ENCODE assay signal across 1 cellular context in genomic region chr16:67660564-67661028, GRCh38.
TF ChIP-seq lines count a peak whose summit lies in the region.

Gene PARD6A (plus strand): TSS chr16:67660960. CDS start chr16:67661039, 79 bp downstream.

TF ChIP-seq in K562, 482 proteins besides CTCF, POLR2A, EP300 and RAD21 (continued from another document and continues in another):
- TF ChIP-seq HNRNPUL1 (IDR thresholded peaks at IDR 0.05; ENCODE audit: low read length) (no peak), SP1 (CRISPR knock-in tag; IDR thresholded peaks at IDR 0.05) (0 out of 2 replicates have a peak, but pooled peaks have one; percentile 55), SMARCA4 (IDR thresholded peaks at IDR 0.05) (no peak), ZNF133 (CRISPR knock-in tag; IDR thresholded peaks at IDR 0.05) (no peak), RBM34 (IDR thresholded peaks at IDR 0.05; ENCODE audit: borderline replicate concordance, insufficient read depth, low read length) (no peak), ZNF436 (CRISPR knock-in tag; IDR thresholded peaks at IDR 0.05) (no peak), CCNT2 (IDR thresholded peaks at IDR 0.05; ENCODE audit: borderline replicate concordance, extremely low read depth, insufficient read length, low read depth, low read length) (peak; percentile 50), MECOM (CRISPR knock-in tag; IDR thresholded peaks at IDR 0.05) (no peak), POLR2G (IDR thresholded peaks at IDR 0.05; ENCODE audit: low read depth, low read length) (no peak), ZNF324 (CRISPR knock-in tag; IDR thresholded peaks at IDR 0.05) (no peak; the same call in 1 of the 2 replicates), GTF2E2 (tag; IDR thresholded peaks at IDR 0.05) (no peak), SAP30 (IDR thresholded peaks at IDR 0.05; ENCODE audit: borderline replicate concordance, insufficient read depth, low read depth, low read length, poor library complexity, severe bottlenecking) (peak; percentile 51), HDAC2 (IDR thresholded peaks at IDR 0.05) (peak; percentile 74), SUPT5H (IDR thresholded peaks at IDR 0.05) (no peak), YY1 (IDR thresholded peaks at IDR 0.05; ENCODE audit: borderline replicate concordance in 1 of 3, control insufficient read depth in 1 of 3, extremely low read depth in 1 of 3, insufficient read depth in 3 of 3, insufficient read length in 1 of 3, insufficient replicate concordance in 2 of 3, low read depth in 1 of 3, low read length in 2 of 3) (peak in 1 of 3 experiments; percentile 29), PRMT5 (CRISPR knock-in tag; IDR thresholded peaks at IDR 0.05) (no peak), MYNN (IDR thresholded peaks at IDR 0.05) (no peak), MYNN (CRISPR knock-in tag; IDR thresholded peaks at IDR 0.05) (no peak), USF2 (CRISPR knock-in tag; IDR thresholded peaks at IDR 0.05) (no peak), NFRKB (IDR thresholded peaks at IDR 0.05; ENCODE audit: low read depth) (no peak), ADNP (tag; IDR thresholded peaks at IDR 0.05) (no peak), YBX1 (IDR thresholded peaks at IDR 0.05) (no peak), ZNF274 (IDR thresholded peaks at IDR 0.05; ENCODE audit: borderline replicate concordance, low read depth, low read length) (no peak), MTA2 (IDR thresholded peaks at IDR 0.05; ENCODE audit: low read depth) (no peak), ZNF780A (CRISPR knock-in tag; IDR thresholded peaks at IDR 0.05) (no peak), CEBPG (CRISPR knock-in tag; IDR thresholded peaks at IDR 0.05) (peak; percentile 98), CEBPG (tag; conservative IDR thresholded peaks at IDR 0.05 in 1 of 2, IDR thresholded peaks at IDR 0.05 in 1 of 2) (peak; percentile 98 to 99), POLR2B (IDR thresholded peaks at IDR 0.05; ENCODE audit: low read depth, partially characterized antibody) (no peak), TBL1XR1 (IDR thresholded peaks at IDR 0.05; ENCODE audit: low read length in 2 of 2) (peak in 1 of 2 experiments; percentile 75; a peak in 2 of 4 replicates), EWSR1 (IDR thresholded peaks at IDR 0.05; ENCODE audit: borderline replicate concordance, low read depth, partially characterized antibody) (no peak), SP2 (IDR thresholded peaks at IDR 0.05; ENCODE audit: extremely low read depth, low read depth, low read length, poor library complexity, severe bottlenecking) (no peak), BRCA1 (IDR thresholded peaks at IDR 0.05) (no peak), BRCA1 (CRISPR knock-in tag; IDR thresholded peaks at IDR 0.05) (no peak), ZBTB17 (CRISPR knock-in tag; IDR thresholded peaks at IDR 0.05) (peak; percentile 74), GTF2A2 (tag; IDR thresholded peaks at IDR 0.05) (no peak), RAD51 (IDR thresholded peaks at IDR 0.05; ENCODE audit: borderline replicate concordance, low read depth) (no peak), SAFB (IDR thresholded peaks at IDR 0.05; ENCODE audit: borderline replicate concordance, low read depth, low read length) (peak; percentile 28; the same call in 1 of the 2 replicates), SOX6 (IDR thresholded peaks at IDR 0.05) (no peak), ZNF347 (CRISPR knock-in tag; IDR thresholded peaks at IDR 0.05; ENCODE audit: low read depth) (no peak), TAF7 (tag; IDR thresholded peaks at IDR 0.05) (no peak), CBFA2T3 (IDR thresholded peaks at IDR 0.05) (no peak), NKRF (IDR thresholded peaks at IDR 0.05; ENCODE audit: borderline replicate concordance) (peak; percentile 85; the same call in 1 of the 2 replicates), CREB1 (IDR thresholded peaks at IDR 0.05) (peak; percentile 97), CREB1 (CRISPR knock-in tag; IDR thresholded peaks at IDR 0.05) (peak; percentile 97), ZNF311 (CRISPR knock-in tag; IDR thresholded peaks at IDR 0.05) (no peak), MXD1 (CRISPR knock-in tag; IDR thresholded peaks at IDR 0.05; ENCODE audit: borderline replicate concordance, poor library complexity, severe bottlenecking) (no peak), GTF2F1 (IDR thresholded peaks at IDR 0.05; ENCODE audit: low read depth, low read length) (no peak), TOE1 (IDR thresholded peaks at IDR 0.05; ENCODE audit: borderline replicate concordance) (peak; percentile 60; the same call in 1 of the 2 replicates), TOE1 (CRISPR knock-in tag; IDR thresholded peaks at IDR 0.05; ENCODE audit: borderline replicate concordance, low read depth) (no peak), ZSCAN32 (CRISPR knock-in tag; IDR thresholded peaks at IDR 0.05) (no peak)
- TF ChIP-seq, protein P1, sequence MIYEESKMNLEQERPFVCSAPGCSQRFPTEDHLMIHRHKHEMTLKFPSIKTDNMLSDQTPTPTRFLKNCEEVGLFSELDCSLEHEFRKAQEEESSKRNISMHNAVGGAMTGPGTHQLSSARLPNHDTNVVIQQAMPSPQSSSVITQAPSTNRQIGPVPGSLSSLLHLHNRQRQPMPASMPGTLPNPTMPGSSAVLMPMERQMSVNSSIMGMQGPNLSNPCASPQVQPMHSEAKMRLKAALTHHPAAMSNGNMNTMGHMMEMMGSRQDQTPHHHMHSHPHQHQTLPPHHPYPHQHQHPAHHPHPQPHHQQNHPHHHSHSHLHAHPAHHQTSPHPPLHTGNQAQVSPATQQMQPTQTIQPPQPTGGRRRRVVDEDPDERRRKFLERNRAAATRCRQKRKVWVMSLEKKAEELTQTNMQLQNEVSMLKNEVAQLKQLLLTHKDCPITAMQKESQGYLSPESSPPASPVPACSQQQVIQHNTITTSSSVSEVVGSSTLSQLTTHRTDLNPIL (CRISPR knock-in tag; IDR thresholded peaks at IDR 0.05), result no peak
- TF ChIP-seq, protein P2, sequence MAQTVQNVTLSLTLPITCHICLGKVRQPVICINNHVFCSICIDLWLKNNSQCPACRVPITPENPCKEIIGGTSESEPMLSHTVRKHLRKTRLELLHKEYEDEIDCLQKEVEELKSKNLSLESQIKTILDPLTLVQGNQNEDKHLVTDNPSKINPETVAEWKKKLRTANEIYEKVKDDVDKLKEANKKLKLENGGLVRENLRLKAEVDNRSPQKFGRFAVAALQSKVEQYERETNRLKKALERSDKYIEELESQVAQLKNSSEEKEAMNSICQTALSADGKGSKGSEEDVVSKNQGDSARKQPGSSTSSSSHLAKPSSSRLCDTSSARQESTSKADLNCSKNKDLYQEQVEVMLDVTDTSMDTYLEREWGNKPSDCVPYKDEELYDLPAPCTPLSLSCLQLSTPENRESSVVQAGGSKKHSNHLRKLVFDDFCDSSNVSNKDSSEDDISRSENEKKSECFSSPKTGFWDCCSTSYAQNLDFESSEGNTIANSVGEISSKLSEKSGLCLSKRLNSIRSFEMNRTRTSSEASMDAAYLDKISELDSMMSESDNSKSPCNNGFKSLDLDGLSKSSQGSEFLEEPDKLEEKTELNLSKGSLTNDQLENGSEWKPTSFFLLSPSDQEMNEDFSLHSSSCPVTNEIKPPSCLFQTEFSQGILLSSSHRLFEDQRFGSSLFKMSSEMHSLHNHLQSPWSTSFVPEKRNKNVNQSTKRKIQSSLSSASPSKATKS (CRISPR knock-in tag; IDR thresholded peaks at IDR 0.05), result no peak
- TF ChIP-seq, protein P3, sequence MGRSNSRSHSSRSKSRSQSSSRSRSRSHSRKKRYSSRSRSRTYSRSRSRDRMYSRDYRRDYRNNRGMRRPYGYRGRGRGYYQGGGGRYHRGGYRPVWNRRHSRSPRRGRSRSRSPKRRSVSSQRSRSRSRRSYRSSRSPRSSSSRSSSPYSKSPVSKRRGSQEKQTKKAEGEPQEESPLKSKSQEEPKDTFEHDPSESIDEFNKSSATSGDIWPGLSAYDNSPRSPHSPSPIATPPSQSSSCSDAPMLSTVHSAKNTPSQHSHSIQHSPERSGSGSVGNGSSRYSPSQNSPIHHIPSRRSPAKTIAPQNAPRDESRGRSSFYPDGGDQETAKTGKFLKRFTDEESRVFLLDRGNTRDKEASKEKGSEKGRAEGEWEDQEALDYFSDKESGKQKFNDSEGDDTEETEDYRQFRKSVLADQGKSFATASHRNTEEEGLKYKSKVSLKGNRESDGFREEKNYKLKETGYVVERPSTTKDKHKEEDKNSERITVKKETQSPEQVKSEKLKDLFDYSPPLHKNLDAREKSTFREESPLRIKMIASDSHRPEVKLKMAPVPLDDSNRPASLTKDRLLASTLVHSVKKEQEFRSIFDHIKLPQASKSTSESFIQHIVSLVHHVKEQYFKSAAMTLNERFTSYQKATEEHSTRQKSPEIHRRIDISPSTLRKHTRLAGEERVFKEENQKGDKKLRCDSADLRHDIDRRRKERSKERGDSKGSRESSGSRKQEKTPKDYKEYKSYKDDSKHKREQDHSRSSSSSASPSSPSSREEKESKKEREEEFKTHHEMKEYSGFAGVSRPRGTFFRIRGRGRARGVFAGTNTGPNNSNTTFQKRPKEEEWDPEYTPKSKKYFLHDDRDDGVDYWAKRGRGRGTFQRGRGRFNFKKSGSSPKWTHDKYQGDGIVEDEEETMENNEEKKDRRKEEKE (IDR thresholded peaks at IDR 0.05; ENCODE audit: borderline replicate concordance in 1 of 2, control insufficient read depth in 1 of 2, low read depth in 2 of 2, low read length in 1 of 2), result no peak
- TF ChIP-seq, protein P4, sequence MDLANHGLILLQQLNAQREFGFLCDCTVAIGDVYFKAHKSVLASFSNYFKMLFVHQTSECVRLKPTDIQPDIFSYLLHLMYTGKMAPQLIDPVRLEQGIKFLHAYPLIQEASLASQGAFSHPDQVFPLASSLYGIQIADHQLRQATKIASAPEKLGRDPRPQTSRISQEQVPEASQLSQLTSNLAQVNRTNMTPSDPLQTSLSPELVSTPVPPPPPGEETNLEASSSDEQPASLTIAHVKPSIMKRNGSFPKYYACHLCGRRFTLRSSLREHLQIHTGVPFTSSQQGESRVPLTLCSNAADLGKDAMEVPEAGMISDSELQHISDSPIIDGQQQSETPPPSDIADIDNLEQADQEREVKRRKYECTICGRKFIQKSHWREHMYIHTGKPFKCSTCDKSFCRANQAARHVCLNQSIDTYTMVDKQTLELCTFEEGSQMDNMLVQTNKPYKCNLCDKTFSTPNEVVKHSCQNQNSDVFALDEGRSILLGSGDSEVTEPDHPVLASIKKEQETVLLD (IDR thresholded peaks at IDR 0.05), result no peak; the same call in 1 of the 2 replicates
- TF ChIP-seq, protein P5, sequence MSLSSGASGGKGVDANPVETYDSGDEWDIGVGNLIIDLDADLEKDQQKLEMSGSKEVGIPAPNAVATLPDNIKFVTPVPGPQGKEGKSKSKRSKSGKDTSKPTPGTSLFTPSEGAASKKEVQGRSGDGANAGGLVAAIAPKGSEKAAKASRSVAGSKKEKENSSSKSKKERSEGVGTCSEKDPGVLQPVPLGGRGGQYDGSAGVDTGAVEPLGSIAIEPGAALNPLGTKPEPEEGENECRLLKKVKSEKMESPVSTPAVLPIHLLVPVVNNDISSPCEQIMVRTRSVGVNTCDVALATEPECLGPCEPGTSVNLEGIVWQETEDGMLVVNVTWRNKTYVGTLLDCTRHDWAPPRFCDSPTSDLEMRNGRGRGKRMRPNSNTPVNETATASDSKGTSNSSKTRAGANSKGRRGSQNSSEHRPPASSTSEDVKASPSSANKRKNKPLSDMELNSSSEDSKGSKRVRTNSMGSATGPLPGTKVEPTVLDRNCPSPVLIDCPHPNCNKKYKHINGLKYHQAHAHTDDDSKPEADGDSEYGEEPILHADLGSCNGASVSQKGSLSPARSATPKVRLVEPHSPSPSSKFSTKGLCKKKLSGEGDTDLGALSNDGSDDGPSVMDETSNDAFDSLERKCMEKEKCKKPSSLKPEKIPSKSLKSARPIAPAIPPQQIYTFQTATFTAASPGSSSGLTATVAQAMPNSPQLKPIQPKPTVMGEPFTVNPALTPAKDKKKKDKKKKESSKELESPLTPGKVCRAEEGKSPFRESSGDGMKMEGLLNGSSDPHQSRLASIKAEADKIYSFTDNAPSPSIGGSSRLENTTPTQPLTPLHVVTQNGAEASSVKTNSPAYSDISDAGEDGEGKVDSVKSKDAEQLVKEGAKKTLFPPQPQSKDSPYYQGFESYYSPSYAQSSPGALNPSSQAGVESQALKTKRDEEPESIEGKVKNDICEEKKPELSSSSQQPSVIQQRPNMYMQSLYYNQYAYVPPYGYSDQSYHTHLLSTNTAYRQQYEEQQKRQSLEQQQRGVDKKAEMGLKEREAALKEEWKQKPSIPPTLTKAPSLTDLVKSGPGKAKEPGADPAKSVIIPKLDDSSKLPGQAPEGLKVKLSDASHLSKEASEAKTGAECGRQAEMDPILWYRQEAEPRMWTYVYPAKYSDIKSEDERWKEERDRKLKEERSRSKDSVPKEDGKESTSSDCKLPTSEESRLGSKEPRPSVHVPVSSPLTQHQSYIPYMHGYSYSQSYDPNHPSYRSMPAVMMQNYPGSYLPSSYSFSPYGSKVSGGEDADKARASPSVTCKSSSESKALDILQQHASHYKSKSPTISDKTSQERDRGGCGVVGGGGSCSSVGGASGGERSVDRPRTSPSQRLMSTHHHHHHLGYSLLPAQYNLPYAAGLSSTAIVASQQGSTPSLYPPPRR (CRISPR knock-in tag; IDR thresholded peaks at IDR 0.05; ENCODE audit: borderline replicate concordance), result no peak
